Comparison of ENCODE assay signal across 8 cellular contexts in the genomic region with DNA sequence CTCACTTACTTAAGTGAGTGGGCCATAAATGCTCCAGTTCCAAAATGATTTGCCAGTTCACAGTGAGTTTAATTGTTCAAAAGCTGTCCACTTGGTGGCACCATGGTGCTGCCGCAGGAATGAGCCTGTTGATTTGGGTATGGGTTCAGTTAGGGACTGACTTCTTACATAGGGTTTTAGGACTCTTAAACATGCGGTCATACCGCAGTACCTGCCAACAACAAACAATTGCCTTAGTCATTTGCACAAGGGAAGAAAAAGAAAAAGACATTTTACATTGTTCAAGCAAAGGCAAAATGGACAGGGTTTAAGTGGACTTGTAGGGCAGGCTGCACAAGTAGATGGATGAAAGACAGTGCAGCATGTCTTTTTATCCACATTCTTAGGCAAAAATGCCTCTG.
DNase-seq lines count a peak whose midpoint lies in the region; ATAC-seq and TF ChIP-seq lines count a peak whose summit lies in the region.

No MANE protein-coding gene starts in this region.

- H3K27ac Mint-ChIP-seq in CD4-positive, alpha-beta memory T cell, result no peak overlapping the region
- no peak overlapping the region for H3K27ac Mint-ChIP-seq in neural progenitor cell

- no peaks in the 10 kb centered on the region for H3K27me3 ChIP-seq in CD4-positive, alpha-beta memory T cell (ENCODE audit: insufficient read depth, low read length)
- no peaks in the 10 kb centered on the region for H3K27me3 ChIP-seq in neural progenitor cell

- H3K36me3 ChIP-seq in CD4-positive, alpha-beta memory T cell (ENCODE audit: insufficient read depth, low read length), result no peaks in the 10 kb centered on the region
- H3K36me3 ChIP-seq in neural progenitor cell, result no peaks in the 10 kb centered on the region

- H3K9me3 ChIP-seq in CD4-positive, alpha-beta memory T cell (ENCODE audit: control insufficient read depth in 1 of 2, low read length in 2 of 2), result no peaks in the 10 kb centered on the region
- no peaks in the 10 kb centered on the region for H3K9me3 ChIP-seq in neural progenitor cell (ENCODE audit: low read depth)

- no peak overlapping the region for H3K9ac ChIP-seq in neural progenitor cell

- H3K4me1 Mint-ChIP-seq in CD4-positive, alpha-beta memory T cell, result no peaks in the 10 kb centered on the region
- no peaks in the 10 kb centered on the region for H3K4me1 Mint-ChIP-seq in neural progenitor cell

- H3K36me3 Mint-ChIP-seq in CD4-positive, alpha-beta memory T cell, result no peaks in the 10 kb centered on the region
- H3K36me3 Mint-ChIP-seq in neural progenitor cell, result no peaks in the 10 kb centered on the region

- no peaks in the 10 kb centered on the region for H3K79me2 ChIP-seq in neural progenitor cell (ENCODE audit: low read depth)

- peaks cover 3% of the 10 kb centered on the region for H3F3A ChIP-seq in neural progenitor cell (ENCODE audit: low read depth)

- peak in 4 of 5 donors; percentile 8 to 25 (median 14) for DNase-seq in CD4-positive, alpha-beta memory T cell
- DNase-seq in NCI-H460 (ENCODE audit: extremely low read depth, low read depth) (peak; percentile 60), fibroblast of peridontal ligament (ENCODE audit: extremely low read depth) (peak; percentile 76), neural progenitor cell (ENCODE audit: low spot score) (peak; percentile 76), GOT3 (lab: John Stamatoyannopoulos, UW) (no peak)
- DNase-seq in activated CD8-positive, alpha-beta memory T cell treated with anti-CD3 and anti-CD28 coated beads for 48 hours (ENCODE audit: low read depth in 2 of 3, low spot score in 2 of 3), result peak in 2 of 3 experiments; percentile 2 to 7

- CTCF ChIA-PET in CD4-positive, alpha-beta memory T cell (lab: Charles Lee; ENCODE audit: partially characterized antibody), result no interaction called here

- POLR2A ChIA-PET in CD4-positive, alpha-beta memory T cell (lab: Charles Lee; ENCODE audit: partially characterized antibody), result no interaction called here

- peaks cover 1 to 10% of the 10 kb centered on the region in 2 donors for H3K27me3 Mint-ChIP-seq in CD4-positive, alpha-beta memory T cell
- H3K27me3 Mint-ChIP-seq in neural progenitor cell (ENCODE audit: insufficient read depth, low read depth), result peaks cover 6% of the 10 kb centered on the region

- intact Hi-C loops in CD4-positive, alpha-beta memory T cell (cut with micrococcal nuclease), result loop anchor here (2.0 kb wide), 1 partner anchor 258 kb away; no protein-coding TSS in a partner anchor

- no peaks in the 10 kb centered on the region for H3K9me3 Mint-ChIP-seq in CD4-positive, alpha-beta memory T cell
- peaks cover 3% of the 10 kb centered on the region for H3K9me3 Mint-ChIP-seq in neural progenitor cell

- H2AFZ ChIP-seq in neural progenitor cell (replicated peaks), result no peak overlapping the region

- H3K27ac ChIP-seq in CD4-positive, alpha-beta memory T cell (ENCODE audit: low read depth, low read length), result no peak overlapping the region
- H3K27ac ChIP-seq in neural progenitor cell, result no peak overlapping the region

- H3K4me1 ChIP-seq in CD4-positive, alpha-beta memory T cell (ENCODE audit: insufficient read depth, low read length), result no peaks in the 10 kb centered on the region
- peaks cover 10% of the 10 kb centered on the region for H3K4me1 ChIP-seq in neural progenitor cell

- no peak overlapping the region for H3K4me3 ChIP-seq in CD4-positive, alpha-beta memory T cell (ENCODE audit: low read length in 2 of 2)
- no peak overlapping the region for H3K4me3 ChIP-seq in neural progenitor cell

- peak; percentile 85 for TF ChIP-seq CTCF in neural progenitor cell (IDR thresholded peaks at IDR 0.05)

- H3K4me2 ChIP-seq in neural progenitor cell, result no peak overlapping the region

- H4K20me1 ChIP-seq in neural progenitor cell (ENCODE audit: low read depth), result no peaks in the 10 kb centered on the region

- no peak overlapping the region for H3K4me3 Mint-ChIP-seq in CD4-positive, alpha-beta memory T cell
- H3K4me3 Mint-ChIP-seq in neural progenitor cell, result no peak overlapping the region

- ATAC-seq in GM18907 (IDR thresholded peaks at IDR 0.05; ENCODE audit: unreplicated experiment) (peak; percentile 91), HG03354 (IDR thresholded peaks at IDR 0.05; ENCODE audit: poor library complexity, severe bottlenecking, unreplicated experiment) (peak; percentile 94)
